8 cellular contexts compared by ENCODE assay signal in the genomic region with DNA sequence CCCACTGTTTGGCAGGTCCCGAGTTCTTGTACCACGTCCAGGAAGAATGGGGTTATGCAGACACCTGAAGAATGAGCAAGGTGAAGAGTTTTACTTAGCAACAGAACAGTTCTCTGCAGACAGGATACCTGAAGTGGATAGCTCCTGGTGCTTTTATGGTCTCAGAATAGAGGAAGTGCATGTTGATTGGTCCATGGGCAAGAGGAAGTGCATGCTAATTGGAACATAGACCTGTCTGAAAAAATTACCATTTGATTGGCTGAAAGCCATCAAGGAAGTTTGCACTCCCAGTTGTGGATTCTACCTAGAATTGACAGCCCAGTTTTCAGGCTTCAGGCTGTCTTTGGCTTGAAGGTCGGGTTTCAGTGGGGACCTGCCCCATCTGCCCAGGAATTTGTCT.
"Had no signal": no experiment of that assay in that cellular context is flagged by ENCODE, and none has a peak within 500 bp of the region (broad histone marks: within the 10 kb centered on the region; RNA-seq: fewer than 3 reads in every experiment).

No MANE protein-coding gene starts in this region.

- H3K27ac Mint-ChIP-seq: GM23338, H9 had no signal

- H3K4me1 Mint-ChIP-seq: GM23338, H9 had no signal

- H3K4me3 ChIP-seq: GM23338 had no signal

- H3K4me2 ChIP-seq: GM23338 had no signal

- DNase-seq: H9, HCEC 1CT, IMR-90, KG1 had no signal

- H3K4me3 Mint-ChIP-seq: GM23338, H9 had no signal

- H2AFZ ChIP-seq: GM23338 had no signal

- ATAC-seq: GM23338 had no signal

- FAIRE-seq: H1, H54, HTR-8/SVneo had no signal
